Comparison of ENCODE assay signal across 19 cellular contexts in the genomic region with DNA sequence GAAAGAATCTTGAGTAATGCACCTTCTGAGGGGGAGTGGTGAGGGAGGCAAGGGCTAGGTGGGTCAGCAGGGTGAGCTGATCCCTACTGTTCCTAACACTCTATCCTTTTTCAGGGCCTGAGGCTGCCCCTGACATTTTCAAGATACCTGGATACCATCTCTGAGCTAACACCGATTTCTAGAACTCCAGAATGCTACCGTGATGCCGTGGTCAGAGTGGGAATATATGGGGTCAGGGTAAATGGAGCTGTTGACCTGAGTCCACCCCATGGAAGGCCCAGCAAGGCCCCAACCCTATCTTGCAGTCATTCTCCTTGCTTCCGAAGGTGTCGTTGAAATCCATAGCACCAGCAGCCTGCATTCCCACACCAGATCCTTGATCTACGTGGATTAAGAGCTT.
"Had no signal": no experiment of that assay in that cellular context is flagged by ENCODE, and none has a peak within 500 bp of the region (broad histone marks: within the 10 kb centered on the region; RNA-seq: fewer than 3 reads in every experiment).

No MANE protein-coding gene starts in this region.

- ATAC-seq: esophagus mucosa, gastrocnemius medialis, heart right ventricle, lower lobe of right lung, right cardiac atrium, upper lobe of right lung had no signal

- DNase-seq: dermis blood vessel endothelial cell; effector CD4-positive, alpha-beta T cell; gastrocnemius medialis; heart right ventricle; hypothalamus; left ventricle myocardium inferior; lower lobe of right lung; naive B cell; right cardiac atrium; small intestine; stimulated activated CD4-positive, alpha-beta T cell treated with anti-CD3 and anti-CD28 coated beads, Interleukin-12 subunit alpha, Interleukin-12 subunit beta, amount 100 ng/mL, for 4 hours; stimulated activated naive CD4-positive, alpha-beta T cell; thyroid gland; upper lobe of right lung had no signal

- H3K4me1 ChIP-seq: gastrocnemius medialis, heart right ventricle, left ventricle myocardium inferior, lower lobe of right lung, thyroid gland, upper lobe of right lung, vagina had no signal

- H3K27ac ChIP-seq: gastrocnemius medialis, heart right ventricle, left ventricle myocardium inferior, lower lobe of right lung, neutrophil, thyroid gland, upper lobe of right lung, vagina had no signal

- H3K4me3 Mint-ChIP-seq: memory B cell, mesothelial cell of epicardium, naive B cell had no signal

- H3K4me1 Mint-ChIP-seq: memory B cell, mesothelial cell of epicardium, naive B cell had no signal

- H3K36me3 Mint-ChIP-seq: memory B cell, mesothelial cell of epicardium had no signal

- H3K27me3 ChIP-seq: gastrocnemius medialis, neutrophil, thyroid gland, upper lobe of right lung, vagina had no signal

- H3K9me3 ChIP-seq: gastrocnemius medialis, lower lobe of right lung, neutrophil, thyroid gland, upper lobe of right lung, vagina had no signal

- H3K36me3 ChIP-seq: gastrocnemius medialis, heart right ventricle, left ventricle myocardium inferior, lower lobe of right lung, neutrophil, thyroid gland, upper lobe of right lung, vagina had no signal

- H3K4me3 ChIP-seq: gastrocnemius medialis, heart right ventricle, left ventricle myocardium inferior, lower lobe of right lung, thyroid gland, upper lobe of right lung, vagina had no signal

- H3K27ac Mint-ChIP-seq: memory B cell, mesothelial cell of epicardium had no signal
